ENCODE assay signal across 8 cellular contexts in genomic region chr3:171460226-171461086, GRCh38. TPM values are rescaled to one million over a fixed set of nuclear protein-coding genes. Genes with fewer than 3 reads are reported as not detected.
DNase-seq lines count a peak whose midpoint lies in the region; ATAC-seq and TF ChIP-seq lines count a peak whose summit lies in the region.

TSS of gene TNIK (minus strand) at chr3:171460405. CDS start at chr3:171460063, 342 bp downstream.

- H3K4me3 ChIP-seq in effector memory CD4-positive, alpha-beta T cell (ENCODE audit: insufficient read depth, low read depth, low read length, poor library complexity, severe bottlenecking), result peak within 1 kb of the TSS; percentile 84
- H3K4me3 ChIP-seq in mesenchymal stem cell (ENCODE audit: insufficient read depth in 1 of 2, low read depth in 1 of 2, low read length in 2 of 2), result peak within 1 kb of the TSS; percentile 78 to 84

- peak; percentile 85 to 98 (median 92) for DNase-seq in CD4-positive, alpha-beta T cell
- DNase-seq in NCI-H82 treated with DMSO at 0.1 percent for 48 hours (lab: John Stamatoyannopoulos, UW; ENCODE audit: unreplicated experiment) (peak; percentile 80), mesenchymal stem cell (peak; percentile 93)
- DNase-seq in activated CD8-positive, alpha-beta memory T cell treated with anti-CD3 and anti-CD28 coated beads for 24 hours, result peak; percentile 96
- DNase-seq in effector memory CD4-positive, alpha-beta T cell, result peak; percentile 92 to 95 (median 93)
- peak; percentile 84 for DNase-seq in stimulated activated CD8-positive, alpha-beta memory T cell treated with anti-CD3 and anti-CD28 coated beads, Interleukin-12 subunit alpha, Interleukin-12 subunit beta, amount 100 ng/mL, for 24 hours (ENCODE audit: extremely low read depth)

- no peak within 1 kb of the TSS for H3K4ac ChIP-seq in mesenchymal stem cell (ENCODE audit: low read depth in 1 of 2, low read length in 2 of 2)

- CTCF ChIA-PET in CD4-positive, alpha-beta T cell (lab: Charles Lee), result interaction anchor here (0.9 to 3.4 kb wide), 6 partner anchors 20 to 132 kb away, joined by 3 to 12 read pairs (median 5); no protein-coding TSS in a partner anchor

- H2AK5ac ChIP-seq in mesenchymal stem cell (ENCODE audit: low read length, severe bottlenecking), result no peak within 1 kb of the TSS

- no peaks in the 10 kb centered on the region for H3K27me3 ChIP-seq in CD4-positive, alpha-beta T cell (ENCODE audit: control insufficient read depth, insufficient read depth, low read length)
- H3K27me3 ChIP-seq in effector memory CD4-positive, alpha-beta T cell (replicated peaks; ENCODE audit: control insufficient read depth, insufficient read depth, low read length, poor library complexity, severe bottlenecking), result no peaks in the 10 kb centered on the region
- peaks cover 0 to 7% of the 10 kb centered on the region in 2 experiments for H3K27me3 ChIP-seq in mesenchymal stem cell (ENCODE audit: control insufficient read depth in 1 of 2, insufficient read depth in 1 of 2, low read length in 2 of 2)

- H4K91ac ChIP-seq in mesenchymal stem cell (ENCODE audit: low read length), result peak within 1 kb of the TSS; percentile 52

- H3K27ac ChIP-seq in CD4-positive, alpha-beta T cell (ENCODE audit: low read depth, low read length), result peak within 1 kb of the TSS; percentile 71
- peak within 1 kb of the TSS; percentile 76 for H3K27ac ChIP-seq in effector memory CD4-positive, alpha-beta T cell (ENCODE audit: insufficient read depth, low read length, poor library complexity, severe bottlenecking)
- H3K27ac ChIP-seq in mesenchymal stem cell (ENCODE audit: low read length, poor library complexity, severe bottlenecking), result peak within 1 kb of the TSS; percentile 69

- peak within 1 kb of the TSS; percentile 87 for H4K8ac ChIP-seq in mesenchymal stem cell (ENCODE audit: low read length)

- peak within 1 kb of the TSS; percentile 92 for H3K27ac Mint-ChIP-seq in CD4-positive, alpha-beta T cell

- intact Hi-C loops in CD4-positive, alpha-beta T cell (cut with DNase I, micrococcal nuclease), result loop anchor here (2.0 to 10.0 kb wide), 6 partner anchors 34 to 546 kb away; no protein-coding TSS in a partner anchor

- peak within 1 kb of the TSS; percentile 77 to 79 for H3K18ac ChIP-seq in mesenchymal stem cell (ENCODE audit: low read depth in 1 of 2, low read length in 2 of 2)

- peaks cover 40% of the 10 kb centered on the region for H3K36me3 Mint-ChIP-seq in CD4-positive, alpha-beta T cell (ENCODE audit: low read depth)

- peak within 1 kb of the TSS; percentile 97 for H3K4me3 Mint-ChIP-seq in CD4-positive, alpha-beta T cell

- no peaks in the 10 kb centered on the region for H3K9me3 ChIP-seq in CD4-positive, alpha-beta T cell (ENCODE audit: control insufficient read depth, low read length)
- H3K9me3 ChIP-seq in effector memory CD4-positive, alpha-beta T cell (ENCODE audit: control insufficient read depth, low read length), result no peaks in the 10 kb centered on the region
- no peaks in the 10 kb centered on the region for H3K9me3 ChIP-seq in mesenchymal stem cell (ENCODE audit: control insufficient read depth, low read length)

- peak within 1 kb of the TSS; percentile 62 for H2AFZ ChIP-seq in mesenchymal stem cell (ENCODE audit: low read depth, low read length)

- peak within 1 kb of the TSS; percentile 76 for H3K9ac ChIP-seq in mesenchymal stem cell (ENCODE audit: low read length)

- ATAC-seq in CD4-positive, alpha-beta T cell (ENCODE audit: poor library complexity), result peak; percentile 82
- ATAC-seq in GM19372 (IDR thresholded peaks at IDR 0.05; ENCODE audit: low read depth, unreplicated experiment) (peak; percentile 72), HG03521 (IDR thresholded peaks at IDR 0.05; ENCODE audit: unreplicated experiment) (peak; percentile 75)

- peaks cover 43% of the 10 kb centered on the region for H3K4me1 Mint-ChIP-seq in CD4-positive, alpha-beta T cell (ENCODE audit: low read depth)

- no peaks in the 10 kb centered on the region for H3K9me3 Mint-ChIP-seq in CD4-positive, alpha-beta T cell

- peak within 1 kb of the TSS in 1 of 2 experiments; percentile 34 for H3K23ac ChIP-seq in mesenchymal stem cell (ENCODE audit: low read length in 2 of 2)

- peak within 1 kb of the TSS in 1 of 2 experiments; percentile 91 for H3K14ac ChIP-seq in mesenchymal stem cell (ENCODE audit: low read length in 2 of 2)

- H3K79me1 ChIP-seq in mesenchymal stem cell (replicated peaks; ENCODE audit: low read length, poor library complexity, severe bottlenecking), result peaks cover 16% of the 10 kb centered on the region

- under 1% methylated on average over 52 of the region's 66 CpGs for WGBS in mesenchymal stem cell

- POLR2A ChIA-PET in CD4-positive, alpha-beta T cell (lab: Charles Lee), result interaction anchor here (0.5 to 5.1 kb wide), 28 partner anchors 10 to 1104 kb away, joined by 3 to 43 read pairs (median 4); partner anchors contain the start of gene RPL22L1

- peaks cover 26% of the 10 kb centered on the region for H3K4me1 ChIP-seq in effector memory CD4-positive, alpha-beta T cell (ENCODE audit: control insufficient read depth, insufficient read depth, low read length, poor library complexity, severe bottlenecking)
- peaks cover 10% of the 10 kb centered on the region for H3K4me1 ChIP-seq in mesenchymal stem cell (ENCODE audit: control insufficient read depth, insufficient read depth, low read depth, low read length)

- no peaks in the 10 kb centered on the region for H3K36me3 ChIP-seq in effector memory CD4-positive, alpha-beta T cell (ENCODE audit: control insufficient read depth, insufficient read depth, low read length)
- H3K36me3 ChIP-seq in mesenchymal stem cell (ENCODE audit: control insufficient read depth in 1 of 2, insufficient read depth in 2 of 2, low read depth in 1 of 2, low read length in 2 of 2), result no peaks in the 10 kb centered on the region

- no peaks in the 10 kb centered on the region for H3K27me3 Mint-ChIP-seq in CD4-positive, alpha-beta T cell

- peak within 1 kb of the TSS; percentile 40 for H2BK15ac ChIP-seq in mesenchymal stem cell (ENCODE audit: low read depth, poor library complexity, severe bottlenecking)

- H3K4me2 ChIP-seq in mesenchymal stem cell (ENCODE audit: low read length, poor library complexity, severe bottlenecking), result peak within 1 kb of the TSS; percentile 92

- peak within 1 kb of the TSS in 1 of 2 experiments; percentile 55 for H2BK12ac ChIP-seq in mesenchymal stem cell (ENCODE audit: low read length in 2 of 2)

- peak within 1 kb of the TSS; percentile 5 for H2BK5ac ChIP-seq in mesenchymal stem cell (ENCODE audit: low read depth, low read length, poor library complexity, severe bottlenecking)

- no peak within 1 kb of the TSS for H2BK120ac ChIP-seq in mesenchymal stem cell (ENCODE audit: low read depth, low read length)

- TF ChIP-seq CTCF in CD4-positive, alpha-beta T cell (IDR thresholded peaks at IDR 0.05), result peak; percentile 29

RNA-seq across cellular contexts. Expression of gene TNIK, which starts in this region (rescaled TPM):
- 10 to 100 TPM; 71.0 to 78.3 TPM for total RNA-seq in CD4-positive, alpha-beta T cell
- 12.9 TPM for polyA plus RNA-seq in mesenchymal stem cell (2013, experiment 1 of 2)
- 11.9 TPM for polyA plus RNA-seq in mesenchymal stem cell (2013, experiment 2 of 2)

Comparison
In these comparisons a context has a peak if more than half of its experiments do, and no peak if none do; other contexts are left out.
1. Peak in every context shown above with its lines: DNase-seq, ATAC-seq, H3K4me3 ChIP-seq and H3K27ac ChIP-seq.